22 cellular contexts compared by ENCODE assay signal in genomic region chr17:51725185-51725584, GRCh38.
DNase-seq lines count a peak whose midpoint lies in the region; ATAC-seq and TF ChIP-seq lines count a peak whose summit lies in the region.
"Had no signal": no experiment of that assay in that cellular context is flagged by ENCODE, and none has a peak within 500 bp of the region (broad histone marks: within the 10 kb centered on the region; RNA-seq: fewer than 3 reads in every experiment).

No MANE protein-coding gene starts in this region.

- no peaks in the 10 kb centered on the region for H3K36me3 ChIP-seq in tibial artery
- H3K36me3 ChIP-seq: BLaER1 treated with 17β-estradiol and CSF1 and Interleukin-3, amounts not matched to agents 10 nM and 100 nM; esophagus muscularis mucosa; left lung; spleen; thoracic aorta had no signal

- H3K4me3 ChIP-seq in tibial artery = no peak overlapping the region
- H3K4me3 ChIP-seq: BLaER1 treated with 17β-estradiol and CSF1 and Interleukin-3, amounts not matched to agents 10 nM and 100 nM; esophagus muscularis mucosa; left lung; spleen; thoracic aorta had no signal

- H3K27ac ChIP-seq in tibial artery = no peak overlapping the region
- H3K27ac ChIP-seq: BLaER1 treated with 17β-estradiol and CSF1 and Interleukin-3, amounts not matched to agents 10 nM and 100 nM; esophagus muscularis mucosa; KMS-11; left lung; spleen; thoracic aorta had no signal

- H3K9me3 ChIP-seq in tibial artery = no peaks in the 10 kb centered on the region
- H3K9me3 ChIP-seq: esophagus muscularis mucosa, left lung, thoracic aorta had no signal

- ATAC-seq in GM18499 (IDR thresholded peaks at IDR 0.05; ENCODE audit: insufficient read depth, unreplicated experiment) = peak; percentile 67
- peak; percentile 76 for ATAC-seq in HG03025 (IDR thresholded peaks at IDR 0.05; ENCODE audit: low FRiP score, unreplicated experiment)
- ATAC-seq: left lung had no signal

- peaks cover 0 to 4% (median 0%) of the 10 kb centered on the region in 4 donors for H3K4me1 ChIP-seq in tibial artery
- H3K4me1 ChIP-seq: BLaER1 treated with 17β-estradiol and CSF1 and Interleukin-3, amounts not matched to agents 10 nM and 100 nM; left lung; spleen had no signal

- intact Hi-C loops in tibial artery (cut with DNase I; ENCODE audit: low total_unique reads) = no loop called here

- DNase-seq in GM20000 (ENCODE audit: low spot score) (peak; percentile 15), NAMALWA (ENCODE audit: low spot score) (peak; percentile 26), SW 1271 (lab: John Stamatoyannopoulos, UW) (no peak), NCI-H82 (lab: John Stamatoyannopoulos, UW) (no peak), tibial artery (no peak)
- DNase-seq in activated effector memory CD4-positive, alpha-beta T cell treated with Interleukin-2 at 50 U/mL for 16 hours = no peak
- DNase-seq: activated naive CD4-positive, alpha-beta T cell treated with Interleukin-2 at 50 U/mL for 16 hours; anterior cingulate cortex; central memory CD4-positive, alpha-beta T cell; effector CD4-positive, alpha-beta T cell; glutamatergic neuron; left lung; NCI-H1417 treated with DMSO at 0.1 percent for 48 hours; NCI-H774; RPMI8226; spleen had no signal

- TF ChIP-seq CTCF in GM20000 (IDR thresholded peaks at IDR 0.05; ENCODE audit: extremely low read depth, missing control alignments) = no peak
- TF ChIP-seq CTCF in tibial artery (IDR thresholded peaks at IDR 0.05) = no peak

- H3K27me3 ChIP-seq in tibial artery = no peaks in the 10 kb centered on the region
- H3K27me3 ChIP-seq: BLaER1 treated with 17β-estradiol and CSF1 and Interleukin-3, amounts not matched to agents 10 nM and 100 nM; esophagus muscularis mucosa; left lung had no signal

Comparison
In these comparisons a context has a peak if more than half of its experiments do, and no peak if none do; other contexts are left out.
1. DNase-seq: peak in GM20000 (single experiment) and NAMALWA (single experiment); none in SW 1271 (0 of 2), activated effector memory CD4-positive, alpha-beta T cell treated with Interleukin-2 at 50 U/mL for 16 hours (single experiment), NCI-H82 (single experiment) and tibial artery (0 of 2).